ENCODE assay signal across 10 cellular contexts in genomic region chr1:91850708-91851107, GRCh38. TPM values are rescaled to one million over a fixed set of nuclear protein-coding genes. Genes with fewer than 3 reads are reported as not detected.
DNase-seq lines count a peak whose midpoint lies in the region; ATAC-seq and TF ChIP-seq lines count a peak whose summit lies in the region.
"Had no signal": no experiment of that assay in that cellular context is flagged by ENCODE, and none has a peak within 500 bp of the region (broad histone marks: within the 10 kb centered on the region; RNA-seq: fewer than 3 reads in every experiment).

No MANE protein-coding gene starts in this region.

- DNase-seq in dermis microvascular lymphatic vessel endothelial cell (ENCODE audit: low read depth in 2 of 2) (peak; percentile 44 to 47), medulla oblongata (ENCODE audit: extremely low spot score) (no peak), NCI-H2107 (lab: John Stamatoyannopoulos, UW) (no peak)
- DNase-seq in activated CD4-positive, alpha-beta memory T cell treated with anti-CD3 and anti-CD28 coated beads, Interleukin-2, amount 10 ng/mL, durations not matched to agents 7 days and 5 days, result no peak
- DNase-seq: effector CD8-positive, alpha-beta T cell had no signal

- H3K4me3 ChIP-seq in HEK293 (ENCODE audit: low read depth, low read length), result no peak overlapping the region
- no peak overlapping the region for H3K4me3 ChIP-seq in liver (ENCODE audit: low read depth in 1 of 3, low read length in 3 of 3)
- peak overlapping the region in 2 of 3 donors; percentile 60 to 63 for H3K4me3 ChIP-seq in skeletal muscle tissue (ENCODE audit: low read length in 3 of 3)

- WGBS in liver, result 68% methylated on average over 1 of the region's 1 CpG

- no peak overlapping the region for H3K4me3 Mint-ChIP-seq in activated CD4-positive, alpha-beta memory T cell treated with anti-CD3 and anti-CD28 coated beads, Interleukin-2, amount 10 ng/mL, durations not matched to agents 7 days and 5 days

- H3K27ac Mint-ChIP-seq in activated CD4-positive, alpha-beta memory T cell treated with anti-CD3 and anti-CD28 coated beads, Interleukin-2, amount 10 ng/mL, durations not matched to agents 7 days and 5 days, result no peak overlapping the region

- POLR2A ChIA-PET in HEK293 (lab: Yijun Ruan, JAX), result interaction anchor here (0.8 to 1.4 kb wide), 2 partner anchors 12 to 690 kb away, joined by 3 to 4 read pairs; no protein-coding TSS in a partner anchor
- POLR2A ChIA-PET in activated CD4-positive, alpha-beta memory T cell treated with anti-CD3 and anti-CD28 coated beads, Interleukin-2, amount 10 ng/mL, durations not matched to agents 7 days and 5 days (lab: Charles Lee), result no interaction called here

- no peak for TF ChIP-seq RAD21 in liver (IDR thresholded peaks at IDR 0.05)

- H3K27me3 ChIP-seq in liver (ENCODE audit: control insufficient read depth in 4 of 4, insufficient read depth in 4 of 4, low read length in 3 of 4) (no peaks in the 10 kb centered on the region), skeletal muscle tissue (ENCODE audit: control insufficient read depth in 3 of 3, insufficient read depth in 3 of 3, low read length in 3 of 3) (no peaks in the 10 kb centered on the region)

- CTCF ChIA-PET in HEK293 (lab: Yijun Ruan, JAX), result interaction anchor here (0.8 to 1.4 kb wide), 3 partner anchors 14 to 33 kb away, joined by 3 to 8 read pairs (median 4); no protein-coding TSS in a partner anchor
- CTCF ChIA-PET in activated CD4-positive, alpha-beta memory T cell treated with anti-CD3 and anti-CD28 coated beads, Interleukin-2, amount 10 ng/mL, durations not matched to agents 7 days and 5 days (lab: Charles Lee), result interaction anchor here (1.9 kb wide), 1 partner anchor 33 kb away, joined by 5 read pairs; no protein-coding TSS in a partner anchor

- peak overlapping the region; percentile 70 for H3K27ac ChIP-seq in HEK293 (ENCODE audit: extremely low read depth, low read depth, low read length)
- peak overlapping the region; percentile 66 to 74 for H3K27ac ChIP-seq in liver (ENCODE audit: low read depth in 1 of 2, low read length in 2 of 2)
- peak overlapping the region; percentile 79 for H3K27ac ChIP-seq in skeletal muscle tissue (ENCODE audit: low read depth, low read length)

- H3K36me3 ChIP-seq in HEK293 (ENCODE audit: control insufficient read depth in 2 of 2, insufficient read depth in 1 of 2, low read length in 2 of 2) (no peaks in the 10 kb centered on the region), liver (ENCODE audit: control insufficient read depth in 4 of 4, insufficient read depth in 3 of 4, low read depth in 1 of 4, low read length in 3 of 4) (no peaks in the 10 kb centered on the region), skeletal muscle tissue (ENCODE audit: control insufficient read depth in 3 of 3, insufficient read depth in 3 of 3, low read length in 3 of 3) (no peaks in the 10 kb centered on the region)

- H3K4me1 Mint-ChIP-seq in activated CD4-positive, alpha-beta memory T cell treated with anti-CD3 and anti-CD28 coated beads, Interleukin-2, amount 10 ng/mL, durations not matched to agents 7 days and 5 days, result peaks cover 3% of the 10 kb centered on the region

- no peaks in the 10 kb centered on the region for H3K9me3 ChIP-seq in HEK293 (ENCODE audit: control insufficient read depth, insufficient read depth, low read depth, low read length)
- H3K9me3 ChIP-seq in liver (ENCODE audit: control insufficient read depth in 4 of 4, low read length in 3 of 4), result no peaks in the 10 kb centered on the region
- H3K9me3 ChIP-seq in skeletal muscle tissue (ENCODE audit: control insufficient read depth in 3 of 3, low read length in 3 of 3), result no peaks in the 10 kb centered on the region

- no peaks in the 10 kb centered on the region for H3K27me3 Mint-ChIP-seq in activated CD4-positive, alpha-beta memory T cell treated with anti-CD3 and anti-CD28 coated beads, Interleukin-2, amount 10 ng/mL, durations not matched to agents 7 days and 5 days

- peaks cover 4% of the 10 kb centered on the region for H3K9me3 Mint-ChIP-seq in activated CD4-positive, alpha-beta memory T cell treated with anti-CD3 and anti-CD28 coated beads, Interleukin-2, amount 10 ng/mL, durations not matched to agents 7 days and 5 days

- TF ChIP-seq CTCF in HEK293 (tag by site-specific recombination; IDR thresholded peaks at IDR 0.05), result no peak
- no peak for TF ChIP-seq CTCF in liver (IDR thresholded peaks at IDR 0.05; ENCODE audit: low read depth, low read length, missing input control)

- H3K4me1 ChIP-seq in HEK293 (ENCODE audit: control insufficient read depth, insufficient read depth, low read length) (peaks cover 14% of the 10 kb centered on the region), liver (ENCODE audit: control insufficient read depth in 4 of 4, insufficient read depth in 4 of 4, low read length in 3 of 4) (peaks cover 5 to 23% (median 15%) of the 10 kb centered on the region in 4 donors), skeletal muscle tissue (ENCODE audit: control insufficient read depth in 3 of 3, insufficient read depth in 3 of 3, low read length in 3 of 3) (peaks cover 19 to 37% (median 21%) of the 10 kb centered on the region in 3 donors)

- ATAC-seq in GM21526 (IDR thresholded peaks at IDR 0.05; ENCODE audit: low FRiP score, unreplicated experiment), result no peak
- ATAC-seq: HCT116 had no signal

- peaks cover 7% of the 10 kb centered on the region for H3K36me3 Mint-ChIP-seq in activated CD4-positive, alpha-beta memory T cell treated with anti-CD3 and anti-CD28 coated beads, Interleukin-2, amount 10 ng/mL, durations not matched to agents 7 days and 5 days (ENCODE audit: low read depth)

- peak overlapping the region in 1 of 2 donors; percentile 65 for H3K9ac ChIP-seq in liver (ENCODE audit: low read depth in 1 of 2, low read length in 2 of 2)
- H3K9ac ChIP-seq in skeletal muscle tissue (ENCODE audit: low read depth in 1 of 3, low read length in 3 of 3), result peak overlapping the region in 2 of 3 donors; percentile 37 to 62

TF ChIP-seq in HEK293, 187 proteins besides CTCF, POLR2A, EP300 and RAD21:
- TF ChIP-seq, protein P1, sequence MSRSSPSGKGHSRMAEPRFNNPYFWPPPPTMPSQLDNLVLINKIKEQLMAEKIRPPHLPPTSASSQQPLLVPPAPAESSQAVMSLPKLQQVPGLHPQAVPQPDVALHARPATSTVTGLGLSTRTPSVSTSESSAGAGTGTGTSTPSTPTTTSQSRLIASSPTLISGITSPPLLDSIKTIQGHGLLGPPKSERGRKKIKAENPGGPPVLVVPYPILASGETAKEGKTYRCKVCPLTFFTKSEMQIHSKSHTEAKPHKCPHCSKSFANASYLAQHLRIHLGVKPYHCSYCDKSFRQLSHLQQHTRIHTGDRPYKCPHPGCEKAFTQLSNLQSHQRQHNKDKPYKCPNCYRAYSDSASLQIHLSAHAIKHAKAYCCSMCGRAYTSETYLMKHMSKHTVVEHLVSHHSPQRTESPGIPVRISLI (tag by site-specific recombination; IDR thresholded peaks at IDR 0.05), result peak; percentile 63; the same call in 1 of the 2 replicates
- no peak for TF ChIP-seq ZNF792 (tag by site-specific recombination; IDR thresholded peaks at IDR 0.05)

TF ChIP-seq in liver, 16 proteins besides CTCF, POLR2A, EP300 and RAD21:
- TF ChIP-seq RXRA (IDR thresholded peaks at IDR 0.05) (no peak), MAX (IDR thresholded peaks at IDR 0.05) (no peak)

RNA-seq across cellular contexts. Expression of gene TGFBR3, which starts 35.2 kb away (rescaled TPM):
- 8.3 and 25.9 TPM in 2 replicates for total RNA-seq in dermis microvascular lymphatic vessel endothelial cell
- total RNA-seq in liver, result 10 to 100 TPM; 12.3 to 19.3 TPM
- polyA plus RNA-seq in liver, result 1 to 10 TPM; 6.1 to 7.5 TPM
- 54.3 TPM for total RNA-seq in skeletal muscle tissue
- total RNA-seq in activated CD4-positive, alpha-beta memory T cell treated with anti-CD3 and anti-CD28 coated beads, Interleukin-2, amount 10 ng/mL, durations not matched to agents 7 days and 5 days, result 10 to 100 TPM; 35.9 to 41.6 TPM

Comparison
In these comparisons a context has a peak if more than half of its experiments do, and no peak if none do; other contexts are left out.
1. H3K4me3 ChIP-seq: peak in skeletal muscle tissue (2 of 3); none in HEK293 (single experiment) and liver (0 of 3).
2. DNase-seq: peak in dermis microvascular lymphatic vessel endothelial cell (2 of 2); none in medulla oblongata (single experiment), NCI-H2107 (single experiment) and activated CD4-positive, alpha-beta memory T cell treated with anti-CD3 and anti-CD28 coated beads, Interleukin-2, amount 10 ng/mL, durations not matched to agents 7 days and 5 days (single experiment).
3. Peak in every context shown above with its lines, with median percentiles within 50 percentile points of each other: H3K27ac ChIP-seq.